In the genomic region with DNA sequence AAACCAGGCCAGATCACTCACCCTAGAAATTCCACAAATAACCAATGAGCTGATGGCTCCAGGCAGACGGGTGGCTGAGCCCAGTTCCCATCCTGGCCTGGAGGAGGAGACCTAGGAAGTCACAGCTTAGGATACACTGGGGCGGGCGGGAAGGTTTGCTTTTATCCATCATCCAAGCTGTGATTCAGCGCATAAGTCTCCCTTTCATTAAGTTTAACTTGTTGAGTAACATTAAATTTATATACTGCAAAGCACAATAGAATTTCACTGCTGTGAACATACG, we compare ENCODE assay signal across 2 cellular contexts.
TF ChIP-seq lines count a peak whose summit lies in the region.

No MANE protein-coding gene starts in this region.

TF ChIP-seq in GM23338, 12 proteins besides CTCF, POLR2A, EP300 and RAD21:
- no peak for TF ChIP-seq EZH2 (IDR thresholded peaks at IDR 0.05; ENCODE audit: low read depth, unreplicated experiment)
- TF ChIP-seq NANOG (IDR thresholded peaks at IDR 0.05; ENCODE audit: borderline replicate concordance), result no peak
- TF ChIP-seq ZNF114 (CRISPR knock-in tag; IDR thresholded peaks at IDR 0.05), result no peak
- no peak for TF ChIP-seq CREB1 (CRISPR knock-in tag; IDR thresholded peaks at IDR 0.05; ENCODE audit: low read depth)
- TF ChIP-seq, protein P1, sequence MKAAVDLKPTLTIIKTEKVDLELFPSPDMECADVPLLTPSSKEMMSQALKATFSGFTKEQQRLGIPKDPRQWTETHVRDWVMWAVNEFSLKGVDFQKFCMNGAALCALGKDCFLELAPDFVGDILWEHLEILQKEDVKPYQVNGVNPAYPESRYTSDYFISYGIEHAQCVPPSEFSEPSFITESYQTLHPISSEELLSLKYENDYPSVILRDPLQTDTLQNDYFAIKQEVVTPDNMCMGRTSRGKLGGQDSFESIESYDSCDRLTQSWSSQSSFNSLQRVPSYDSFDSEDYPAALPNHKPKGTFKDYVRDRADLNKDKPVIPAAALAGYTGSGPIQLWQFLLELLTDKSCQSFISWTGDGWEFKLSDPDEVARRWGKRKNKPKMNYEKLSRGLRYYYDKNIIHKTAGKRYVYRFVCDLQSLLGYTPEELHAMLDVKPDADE (IDR thresholded peaks at IDR 0.05), result no peak
- TF ChIP-seq EZH2phosphoT487 (IDR thresholded peaks at IDR 0.05; ENCODE audit: unreplicated experiment), result no peak
- TF ChIP-seq STAT1 (IDR thresholded peaks at IDR 0.05; ENCODE audit: unreplicated experiment), result no peak
- TF ChIP-seq, protein P2, sequence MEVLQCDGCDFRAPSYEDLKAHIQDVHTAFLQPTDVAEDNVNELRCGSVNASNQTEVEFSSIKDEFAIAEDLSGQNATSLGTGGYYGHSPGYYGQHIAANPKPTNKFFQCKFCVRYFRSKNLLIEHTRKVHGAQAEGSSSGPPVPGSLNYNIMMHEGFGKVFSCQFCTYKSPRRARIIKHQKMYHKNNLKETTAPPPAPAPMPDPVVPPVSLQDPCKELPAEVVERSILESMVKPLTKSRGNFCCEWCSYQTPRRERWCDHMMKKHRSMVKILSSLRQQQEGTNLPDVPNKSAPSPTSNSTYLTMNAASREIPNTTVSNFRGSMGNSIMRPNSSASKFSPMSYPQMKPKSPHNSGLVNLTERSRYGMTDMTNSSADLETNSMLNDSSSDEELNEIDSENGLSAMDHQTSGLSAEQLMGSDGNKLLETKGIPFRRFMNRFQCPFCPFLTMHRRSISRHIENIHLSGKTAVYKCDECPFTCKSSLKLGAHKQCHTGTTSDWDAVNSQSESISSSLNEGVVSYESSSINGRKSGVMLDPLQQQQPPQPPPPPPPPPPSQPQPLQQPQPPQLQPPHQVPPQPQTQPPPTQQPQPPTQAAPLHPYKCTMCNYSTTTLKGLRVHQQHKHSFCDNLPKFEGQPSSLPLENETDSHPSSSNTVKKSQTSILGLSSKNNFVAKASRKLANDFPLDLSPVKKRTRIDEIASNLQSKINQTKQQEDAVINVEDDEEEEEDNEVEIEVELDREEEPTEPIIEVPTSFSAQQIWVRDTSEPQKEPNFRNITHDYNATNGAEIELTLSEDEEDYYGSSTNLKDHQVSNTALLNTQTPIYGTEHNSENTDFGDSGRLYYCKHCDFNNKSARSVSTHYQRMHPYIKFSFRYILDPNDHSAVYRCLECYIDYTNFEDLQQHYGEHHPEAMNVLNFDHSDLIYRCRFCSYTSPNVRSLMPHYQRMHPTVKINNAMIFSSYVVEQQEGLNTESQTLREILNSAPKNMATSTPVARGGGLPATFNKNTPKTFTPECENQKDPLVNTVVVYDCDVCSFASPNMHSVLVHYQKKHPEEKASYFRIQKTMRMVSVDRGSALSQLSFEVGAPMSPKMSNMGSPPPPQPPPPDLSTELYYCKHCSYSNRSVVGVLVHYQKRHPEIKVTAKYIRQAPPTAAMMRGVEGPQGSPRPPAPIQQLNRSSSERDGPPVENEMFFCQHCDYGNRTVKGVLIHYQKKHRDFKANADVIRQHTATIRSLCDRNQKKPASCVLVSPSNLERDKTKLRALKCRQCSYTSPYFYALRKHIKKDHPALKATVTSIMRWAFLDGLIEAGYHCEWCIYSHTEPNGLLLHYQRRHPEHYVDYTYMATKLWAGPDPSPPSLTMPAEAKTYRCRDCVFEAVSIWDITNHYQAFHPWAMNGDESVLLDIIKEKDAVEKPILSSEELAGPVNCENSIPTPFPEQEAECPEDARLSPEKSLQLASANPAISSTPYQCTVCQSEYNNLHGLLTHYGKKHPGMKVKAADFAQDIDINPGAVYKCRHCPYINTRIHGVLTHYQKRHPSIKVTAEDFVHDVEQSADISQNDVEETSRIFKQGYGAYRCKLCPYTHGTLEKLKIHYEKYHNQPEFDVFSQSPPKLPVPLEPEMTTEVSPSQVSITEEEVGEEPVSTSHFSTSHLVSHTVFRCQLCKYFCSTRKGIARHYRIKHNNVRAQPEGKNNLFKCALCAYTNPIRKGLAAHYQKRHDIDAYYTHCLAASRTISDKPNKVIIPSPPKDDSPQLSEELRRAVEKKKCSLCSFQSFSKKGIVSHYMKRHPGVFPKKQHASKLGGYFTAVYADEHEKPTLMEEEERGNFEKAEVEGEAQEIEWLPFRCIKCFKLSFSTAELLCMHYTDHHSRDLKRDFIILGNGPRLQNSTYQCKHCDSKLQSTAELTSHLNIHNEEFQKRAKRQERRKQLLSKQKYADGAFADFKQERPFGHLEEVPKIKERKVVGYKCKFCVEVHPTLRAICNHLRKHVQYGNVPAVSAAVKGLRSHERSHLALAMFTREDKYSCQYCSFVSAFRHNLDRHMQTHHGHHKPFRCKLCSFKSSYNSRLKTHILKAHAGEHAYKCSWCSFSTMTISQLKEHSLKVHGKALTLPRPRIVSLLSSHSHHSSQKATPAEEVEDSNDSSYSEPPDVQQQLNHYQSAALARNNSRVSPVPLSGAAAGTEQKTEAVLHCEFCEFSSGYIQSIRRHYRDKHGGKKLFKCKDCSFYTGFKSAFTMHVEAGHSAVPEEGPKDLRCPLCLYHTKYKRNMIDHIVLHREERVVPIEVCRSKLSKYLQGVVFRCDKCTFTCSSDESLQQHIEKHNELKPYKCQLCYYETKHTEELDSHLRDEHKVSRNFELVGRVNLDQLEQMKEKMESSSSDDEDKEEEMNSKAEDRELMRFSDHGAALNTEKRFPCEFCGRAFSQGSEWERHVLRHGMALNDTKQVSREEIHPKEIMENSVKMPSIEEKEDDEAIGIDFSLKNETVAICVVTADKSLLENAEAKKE (CRISPR knock-in tag; IDR thresholded peaks at IDR 0.05), result no peak
- no peak for TF ChIP-seq JUNB (IDR thresholded peaks at IDR 0.05; ENCODE audit: unreplicated experiment)
- no peak for TF ChIP-seq REST (IDR thresholded peaks at IDR 0.05; ENCODE audit: unreplicated experiment)
- no peak for TF ChIP-seq ZNF331 (CRISPR knock-in tag; IDR thresholded peaks at IDR 0.05; ENCODE audit: low read depth)

TF ChIP-seq in IMR-90, 13 proteins besides CTCF, POLR2A, EP300 and RAD21:
- no peak for TF ChIP-seq MAFK (IDR thresholded peaks at IDR 0.05; ENCODE audit: low read depth, low read length)
- no peak for TF ChIP-seq RFX5 (IDR thresholded peaks at IDR 0.05; ENCODE audit: low read depth, low read length)
- TF ChIP-seq MXI1 (IDR thresholded peaks at IDR 0.05; ENCODE audit: borderline replicate concordance, low read depth, low read length), result no peak
- TF ChIP-seq, protein P3, sequence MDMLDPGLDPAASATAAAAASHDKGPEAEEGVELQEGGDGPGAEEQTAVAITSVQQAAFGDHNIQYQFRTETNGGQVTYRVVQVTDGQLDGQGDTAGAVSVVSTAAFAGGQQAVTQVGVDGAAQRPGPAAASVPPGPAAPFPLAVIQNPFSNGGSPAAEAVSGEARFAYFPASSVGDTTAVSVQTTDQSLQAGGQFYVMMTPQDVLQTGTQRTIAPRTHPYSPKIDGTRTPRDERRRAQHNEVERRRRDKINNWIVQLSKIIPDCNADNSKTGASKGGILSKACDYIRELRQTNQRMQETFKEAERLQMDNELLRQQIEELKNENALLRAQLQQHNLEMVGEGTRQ (IDR thresholded peaks at IDR 0.05; ENCODE audit: low read depth, low read length), result no peak
- no peak for TF ChIP-seq RCOR1 (IDR thresholded peaks at IDR 0.05; ENCODE audit: insufficient replicate concordance, low read length)
- no peak for TF ChIP-seq SMC3 (IDR thresholded peaks at IDR 0.05; ENCODE audit: low read depth, low read length)
- TF ChIP-seq CEBPB (IDR thresholded peaks at IDR 0.05; ENCODE audit: low read depth, low read length), result no peak
- no peak for TF ChIP-seq BHLHE40 (IDR thresholded peaks at IDR 0.05; ENCODE audit: low read depth, low read length)
TF ChIP-seq in IMR-90: peak in this region for 0.
